ENCODE assay signal across 15 cellular contexts in genomic region chr15:78976691-78977090, GRCh38. TPM values are rescaled to one million over a fixed set of nuclear protein-coding genes. Genes with fewer than 3 reads are reported as not detected.
A peak's percentile ranks its signal among the peaks of the same experiment; 100 is the strongest.
DNase-seq lines count a peak whose midpoint lies in the region; ATAC-seq and TF ChIP-seq lines count a peak whose summit lies in the region.
"Had no signal": no experiment of that assay in that cellular context is flagged by ENCODE, and none has a peak within 500 bp of the region (broad histone marks: within the 10 kb centered on the region; RNA-seq: fewer than 3 reads in every experiment).

No MANE protein-coding gene starts in this region.

- no peak for TF ChIP-seq CTCF in A673 (conservative IDR thresholded peaks at IDR 0.05; ENCODE audit: low read depth, low read length)

- H3K36me3 ChIP-seq in A673 (ENCODE audit: insufficient read depth, low read length, poor library complexity, severe bottlenecking), result no peaks in the 10 kb centered on the region
- H3K36me3 ChIP-seq: right atrium auricular region, tibial artery had no signal

- no TSS peak for BruUV-seq in A673 (replicated peaks; lab: Mats Ljungman, UMichigan)

- no peak overlapping the region for H3K4me3 Mint-ChIP-seq in memory B cell
- H3K4me3 Mint-ChIP-seq: CD8-positive, alpha-beta memory T cell had no signal

- H3K36me3 Mint-ChIP-seq in memory B cell, result no peaks in the 10 kb centered on the region
- H3K36me3 Mint-ChIP-seq: CD8-positive, alpha-beta memory T cell had no signal

- ATAC-seq in GM18511 (IDR thresholded peaks at IDR 0.05; ENCODE audit: unreplicated experiment), result peak; percentile 10
- ATAC-seq in GM21619 (IDR thresholded peaks at IDR 0.05; ENCODE audit: unreplicated experiment), result peak; percentile 8
- peak; percentile 14 for ATAC-seq in HG03521 (IDR thresholded peaks at IDR 0.05; ENCODE audit: unreplicated experiment)
- ATAC-seq in memory B cell (ENCODE audit: low read depth), result no peak
- ATAC-seq in HG03108 (IDR thresholded peaks at IDR 0.05; ENCODE audit: unreplicated experiment), result no peak

- CTCF ChIA-PET in A673 (lab: Charles Lee), result no interaction called here

- H3K27ac Mint-ChIP-seq in memory B cell, result peak overlapping the region; percentile 94

- H3K27me3 ChIP-seq in A673 (replicated peaks; ENCODE audit: insufficient read depth, low read depth, low read length, poor library complexity), result no peaks in the 10 kb centered on the region
- H3K27me3 ChIP-seq: right atrium auricular region had no signal

- POLR2A ChIA-PET in A673 (lab: Charles Lee; ENCODE audit: low non-redundant PET), result no interaction called here

- no peak overlapping the region for H3K4me3 ChIP-seq in A673 (ENCODE audit: low read depth, low read length, poor library complexity, severe bottlenecking)
- H3K4me3 ChIP-seq: right atrium auricular region, tibial artery had no signal

- DNase-seq in memory B cell (ENCODE audit: low spot score in 2 of 2), result peak in 1 of 2 donors; percentile 21
- DNase-seq in DMS 273 (lab: John Stamatoyannopoulos, UW; ENCODE audit: unreplicated experiment), result no peak
- DNase-seq in A673 (ENCODE audit: low spot score), result no peak
- DNase-seq in NCI-H524 treated with DMSO at 0.1 percent for 48 hours (lab: John Stamatoyannopoulos, UW), result no peak
- DNase-seq: activated T-cell treated with anti-CD3 and anti-CD28 coated beads, Interleukin-2, amount 50 U/mL, for 48 hours; CD8-positive, alpha-beta memory T cell; HCEC 1CT; KG1; SHP77; tibial artery had no signal

- H3K9me3 ChIP-seq in A673 (ENCODE audit: low read depth, low read length, poor library complexity, severe bottlenecking), result no peaks in the 10 kb centered on the region
- H3K9me3 ChIP-seq: right atrium auricular region, tibial artery had no signal

- no peak overlapping the region for H3K27ac ChIP-seq in A673 (ENCODE audit: low read depth, low read length, poor library complexity, severe bottlenecking)
- H3K27ac ChIP-seq: right atrium auricular region, tibial artery had no signal

- H3K4me1 Mint-ChIP-seq in memory B cell, result peaks cover 36% of the 10 kb centered on the region
- H3K4me1 Mint-ChIP-seq: CD8-positive, alpha-beta memory T cell had no signal

- intact Hi-C loops in A673 (cut with micrococcal nuclease; ENCODE audit: unreplicated experiment), result no loop called here

- H3K4me1 ChIP-seq in A673 (ENCODE audit: insufficient read depth, low read length, poor library complexity, severe bottlenecking), result no peaks in the 10 kb centered on the region
- H3K4me1 ChIP-seq: right atrium auricular region, tibial artery had no signal

- H3K27me3 Mint-ChIP-seq in memory B cell, result no peaks in the 10 kb centered on the region

- no peaks in the 10 kb centered on the region for H3K9me3 Mint-ChIP-seq in memory B cell
- H3K9me3 Mint-ChIP-seq: CD8-positive, alpha-beta memory T cell had no signal

RNA-seq across cellular contexts. Expression of gene CTSH, which starts 31.8 kb away (rescaled TPM):
- 2.2 and 3.6 TPM in 2 replicates for total RNA-seq in A673 (2021)

Comparison
In these comparisons a context has a peak if more than half of its experiments do, and no peak if none do; other contexts are left out.
1. ATAC-seq: peak in GM18511 (single experiment), GM21619 (single experiment) and HG03521 (single experiment); none in memory B cell (single experiment) and HG03108 (single experiment).